14 cellular contexts compared by ENCODE assay signal in the genomic region with DNA sequence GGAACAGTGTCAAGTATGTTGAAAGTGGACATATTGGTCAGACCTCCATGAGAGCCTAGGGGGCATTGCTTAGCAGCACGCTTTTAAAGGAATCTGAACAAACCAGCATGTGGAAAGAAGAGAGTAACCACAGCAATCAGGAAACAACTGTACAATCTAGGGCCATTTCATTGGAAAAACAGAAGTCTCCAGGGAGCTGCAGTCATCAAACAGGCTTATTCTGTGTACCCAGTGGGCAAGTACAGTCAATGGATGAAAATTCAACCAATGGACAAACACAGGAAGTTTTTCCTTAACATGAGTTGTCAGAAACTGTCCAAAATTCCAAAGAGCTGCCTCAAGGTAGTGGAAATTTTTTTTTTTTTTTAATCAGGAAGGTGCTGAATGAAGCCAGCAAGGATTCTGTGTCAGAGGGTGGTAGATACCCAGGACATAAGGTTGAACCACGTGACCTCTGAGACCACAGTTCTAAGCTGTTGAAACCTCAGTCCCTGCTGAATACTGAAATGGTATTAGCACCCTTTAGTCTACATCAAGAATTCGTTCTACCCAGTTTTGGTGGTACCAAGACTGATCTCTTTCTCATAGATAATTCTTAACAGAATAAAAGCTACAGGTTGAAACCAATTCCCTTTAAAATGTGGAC. TPM values are rescaled to one million over a fixed set of nuclear protein-coding genes. Genes with fewer than 3 reads are reported as not detected.
DNase-seq lines count a peak whose midpoint lies in the region; ATAC-seq, FAIRE-seq and TF ChIP-seq lines count a peak whose summit lies in the region.
"Had no signal": no experiment of that assay in that cellular context is flagged by ENCODE, and none has a peak within 500 bp of the region (broad histone marks: within the 10 kb centered on the region; RNA-seq: fewer than 3 reads in every experiment).

No MANE protein-coding gene starts in this region.

- H3K36me3 Mint-ChIP-seq in HFFc6 (ENCODE audit: low read depth), result no peaks in the 10 kb centered on the region
- H3K36me3 Mint-ChIP-seq: brain had no signal

- H3K27ac Mint-ChIP-seq in HFFc6, result peak overlapping the region; percentile 63

- no peak for ATAC-seq in HG02938 (IDR thresholded peaks at IDR 0.05; ENCODE audit: unreplicated experiment)
- ATAC-seq: activated CD4-positive, CD25-positive, alpha-beta regulatory T cell treated with anti-CD3 and anti-CD28 coated beads, Interleukin-2, amount 50 U/mL, for 24 hours had no signal

- CTCF ChIA-PET in AG04449 (lab: Yijun Ruan, JAX), result interaction anchor here (0.7 to 1.2 kb wide), 7 partner anchors 8 to 296 kb away, joined by 3 to 4 read pairs (median 3); no protein-coding TSS in a partner anchor

- DNase-seq in AG04449 (ENCODE audit: low read depth, low spot score) (no peak), HFFc6 (peak; percentile 61), amniotic epithelial cell (ENCODE audit: low read depth) (peak; percentile 78), hepatic stellate cell (ENCODE audit: low spot score) (peak; percentile 83), HUDEP-2 (lab: John Stamatoyannopoulos, UW; ENCODE audit: unreplicated experiment in 76 of 76) (no peak), GM12892 (ENCODE audit: insufficient read length) (no peak), retina (no peak)
- DNase-seq: activated T-cell treated with anti-CD3 and anti-CD28 coated beads, Interleukin-2, amount 50 U/mL, for 48 hours; NCI-H446; ovary had no signal

- POLR2A ChIA-PET in AG04449 (lab: Yijun Ruan, JAX), result interaction anchor here (1.5 kb wide), 1 partner anchor 187 kb away, joined by 3 read pairs; no protein-coding TSS in a partner anchor

- no peak overlapping the region for H3K4me3 ChIP-seq in AG04449 (ENCODE audit: low read depth, low read length)
- H3K4me3 ChIP-seq: ovary had no signal

- TF ChIP-seq CTCF in AG04449 (IDR thresholded peaks at IDR 0.05; ENCODE audit: insufficient read depth, low read length, missing control alignments) (peak; percentile 27), HFFc6 (IDR thresholded peaks at IDR 0.05) (0 out of 2 replicates have a peak, but pooled peaks have one; percentile 9)

- H3K4me1 Mint-ChIP-seq in HFFc6 (ENCODE audit: low read depth), result peaks cover 58% of the 10 kb centered on the region

- no peak for TF ChIP-seq POLR2A in GM12892 (IDR thresholded peaks at IDR 0.05; ENCODE audit: low read depth, low read length)

- H3K4me3 Mint-ChIP-seq in HFFc6, result peak overlapping the region; percentile 44; the same call in 1 of the 2 replicates
- H3K4me3 Mint-ChIP-seq: brain had no signal

- H3K27me3 Mint-ChIP-seq in HFFc6 (ENCODE audit: insufficient read depth), result no peaks in the 10 kb centered on the region; the same call in 1 of the 2 replicates

- FAIRE-seq in GM12892 (lab: Jason Lieb, UNC), result no peak
- FAIRE-seq: H1 had no signal

- H3K9me3 Mint-ChIP-seq in HFFc6, result no peaks in the 10 kb centered on the region
- H3K9me3 Mint-ChIP-seq: brain had no signal

RNA-seq across cellular contexts. Expression of a gene that starts 4.4 kb away (rescaled TPM):
- 10 to 100 TPM; 64.8 to 82.5 (median 74.7) TPM for total RNA-seq in HFFc6 (2021; fragmentation: NEBNext Ultra II Directional; extraction: Animal tissue kit (Norgen Biotek cat#: 25700))
- polyA plus RNA-seq in GM12892 (2012; ENCODE audit: missing spikeins), result 35.1 TPM

Comparison
In these comparisons a context has a peak if more than half of its experiments do, and no peak if none do; other contexts are left out.
1. DNase-seq: peak in HFFc6 (single experiment), amniotic epithelial cell (single experiment) and hepatic stellate cell (single experiment); none in AG04449 (single experiment), HUDEP-2 (0 of 76), GM12892 (single experiment) and retina (single experiment).